26 cellular contexts compared by ENCODE assay signal in the genomic region with DNA sequence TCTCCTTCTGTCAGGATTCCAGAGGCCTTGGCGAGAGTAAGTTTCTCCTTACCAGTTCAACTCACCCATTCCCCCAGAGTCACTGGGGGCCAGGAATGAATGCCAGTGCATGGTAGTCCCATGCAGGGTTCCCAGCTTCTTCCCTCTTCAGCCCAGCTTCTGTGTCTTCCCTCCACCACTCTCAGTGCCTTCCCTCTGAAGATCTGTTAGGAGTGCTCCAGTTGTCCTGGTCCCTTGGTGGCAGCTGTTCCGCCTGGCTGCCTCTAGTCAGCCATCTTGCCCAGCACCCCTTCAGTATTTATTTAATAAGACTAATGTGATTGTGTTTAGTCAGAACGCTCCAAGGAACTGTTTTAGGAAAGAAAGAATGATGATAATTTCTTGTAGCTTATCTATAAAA. TPM values are rescaled to one million over a fixed set of nuclear protein-coding genes. Genes with fewer than 3 reads are reported as not detected.
DNase-seq lines count a peak whose midpoint lies in the region; ATAC-seq lines count a peak whose summit lies in the region.
"Had no signal": no experiment of that assay in that cellular context is flagged by ENCODE, and none has a peak within 500 bp of the region (broad histone marks: within the 10 kb centered on the region; RNA-seq: fewer than 3 reads in every experiment).

No MANE protein-coding gene starts in this region.

- peak overlapping the region; percentile 72 for H3K27ac Mint-ChIP-seq in central memory CD8-positive, alpha-beta T cell (ENCODE audit: low read depth)
- H3K27ac Mint-ChIP-seq: B cell had no signal

- peak in 2 of 3 experiments; percentile 32 to 63 for DNase-seq in NCI-H1417 (lab: John Stamatoyannopoulos, UW)
- no peak for DNase-seq in NCI-H1417 treated with DMSO at 0.1 percent for 48 hours (lab: John Stamatoyannopoulos, UW)
- DNase-seq in NCI-H82 treated with DMSO at 0.1 percent for 48 hours (lab: John Stamatoyannopoulos, UW; ENCODE audit: unreplicated experiment): peak; percentile 26
- DNase-seq in central memory CD8-positive, alpha-beta T cell (ENCODE audit: low spot score in 2 of 2): no peak
- peak; percentile 55 for DNase-seq in retina
- no peak for DNase-seq in mesenteric fat pad (ENCODE audit: low spot score)
- DNase-seq in NCI-H345 treated with DMSO at 0.1 percent for 48 hours (lab: John Stamatoyannopoulos, UW; ENCODE audit: unreplicated experiment): no peak
- DNase-seq: CD8-positive, alpha-beta memory T cell; DND-41; GM23248; H9; KBM-7; MV-4-11; NCI-H1105 treated with DMSO at 0.1 percent for 48 hours; NCI-H1694; NCI-H2029 treated with DMSO at 0.1 percent for 48 hours; NCI-H226; NCI-H510A treated with DMSO at 0.1 percent for 48 hours; NCI-H748 treated with DMSO at 0.1 percent for 48 hours; NK-92 treated with Interleukin-12 subunit alpha and Interleukin-12 subunit beta, amount 100 ng/mL, for 24 hours; PC-3; SJCRH30 had no signal

- no peak overlapping the region for H3K4me3 Mint-ChIP-seq in central memory CD8-positive, alpha-beta T cell
- H3K4me3 Mint-ChIP-seq: B cell; CD14-positive monocyte; CD8-positive, alpha-beta memory T cell; H9 had no signal

- no peak for ATAC-seq in central memory CD8-positive, alpha-beta T cell (replicated peaks; ENCODE audit: extremely low read depth, poor library complexity, severe bottlenecking)
- no peak for ATAC-seq in HG03025 (IDR thresholded peaks at IDR 0.05; ENCODE audit: low FRiP score, unreplicated experiment)
- ATAC-seq: PC-3, Right ventricle myocardium inferior had no signal

- H3K27me3 Mint-ChIP-seq in central memory CD8-positive, alpha-beta T cell: no peaks in the 10 kb centered on the region
- H3K27me3 Mint-ChIP-seq: B cell; CD8-positive, alpha-beta memory T cell had no signal

- peaks cover 44% of the 10 kb centered on the region for H3K4me1 Mint-ChIP-seq in central memory CD8-positive, alpha-beta T cell

- H3K9me3 Mint-ChIP-seq in central memory CD8-positive, alpha-beta T cell: no peaks in the 10 kb centered on the region
- H3K9me3 Mint-ChIP-seq: CD8-positive, alpha-beta memory T cell had no signal

- peaks cover 5% of the 10 kb centered on the region for H3K36me3 Mint-ChIP-seq in central memory CD8-positive, alpha-beta T cell (ENCODE audit: insufficient read depth)

RNA-seq across cellular contexts. Expression of gene FIG4, which starts 23.1 kb away (rescaled TPM):
- total RNA-seq in mesenteric fat pad: 17.9 TPM

RNA-seq across cellular contexts. Expression of gene AK9, which starts 23.2 kb away (rescaled TPM):
- 7.4 TPM for total RNA-seq in mesenteric fat pad

Comparison
In these comparisons a context has a peak if more than half of its experiments do, and no peak if none do; other contexts are left out.
1. DNase-seq: peak in NCI-H1417 (2 of 3), NCI-H82 treated with DMSO at 0.1 percent for 48 hours (single experiment) and retina (single experiment); none in NCI-H1417 treated with DMSO at 0.1 percent for 48 hours (single experiment), central memory CD8-positive, alpha-beta T cell (0 of 2), mesenteric fat pad (single experiment) and NCI-H345 treated with DMSO at 0.1 percent for 48 hours (single experiment).